Comparison of ENCODE assay signal across 23 cellular contexts in the genomic region with DNA sequence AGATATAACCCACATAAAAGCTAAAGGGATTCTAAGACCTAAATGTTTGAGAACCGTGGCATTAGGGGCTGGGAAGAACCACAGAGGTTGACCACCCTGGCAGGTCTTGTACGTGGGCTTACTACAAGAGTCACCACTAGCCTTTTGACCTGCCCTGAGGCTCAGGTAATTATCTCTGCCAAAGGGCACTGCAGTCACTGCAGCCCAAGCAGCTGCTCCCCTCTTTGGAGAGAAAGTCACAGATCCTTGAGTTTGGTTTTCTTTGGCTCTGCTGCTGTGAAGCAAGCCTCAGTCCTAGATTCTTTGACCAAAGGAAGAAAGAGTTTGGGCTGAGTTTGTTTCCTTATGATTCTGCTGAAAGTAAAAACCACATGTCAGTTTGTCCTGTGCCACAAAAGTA. TPM values are rescaled to one million over a fixed set of nuclear protein-coding genes. Genes with fewer than 3 reads are reported as not detected.
"Had no signal": no experiment of that assay in that cellular context is flagged by ENCODE, and none has a peak within 500 bp of the region (broad histone marks: within the 10 kb centered on the region; RNA-seq: fewer than 3 reads in every experiment).

No MANE protein-coding gene starts in this region.

- DNase-seq: IMR-90, Karpas-422, KG1, MM.1S, NCI-H1048, NCI-H1105, NCI-H1417, NCI-H1436 treated with DMSO at 0.1 percent for 48 hours, NCI-H1694, NCI-H187 treated with DMSO at 0.1 percent for 48 hours, NCI-H2081, NCI-H2107, NCI-H226, NCI-H446, NCI-H510A, NCI-H524 treated with DMSO at 0.1 percent for 48 hours, NCI-H69, NCI-H774, RPMI8226, SHP77, SK-N-SH had no signal

- ATAC-seq: HepG2 had no signal

RNA-seq across cellular contexts. Expression of a gene that starts 32.4 kb away (rescaled TPM):
- total RNA-seq: SK-MEL-5 had no signal
